Comparison of ENCODE assay signal across 1 cellular context in the genomic region with DNA sequence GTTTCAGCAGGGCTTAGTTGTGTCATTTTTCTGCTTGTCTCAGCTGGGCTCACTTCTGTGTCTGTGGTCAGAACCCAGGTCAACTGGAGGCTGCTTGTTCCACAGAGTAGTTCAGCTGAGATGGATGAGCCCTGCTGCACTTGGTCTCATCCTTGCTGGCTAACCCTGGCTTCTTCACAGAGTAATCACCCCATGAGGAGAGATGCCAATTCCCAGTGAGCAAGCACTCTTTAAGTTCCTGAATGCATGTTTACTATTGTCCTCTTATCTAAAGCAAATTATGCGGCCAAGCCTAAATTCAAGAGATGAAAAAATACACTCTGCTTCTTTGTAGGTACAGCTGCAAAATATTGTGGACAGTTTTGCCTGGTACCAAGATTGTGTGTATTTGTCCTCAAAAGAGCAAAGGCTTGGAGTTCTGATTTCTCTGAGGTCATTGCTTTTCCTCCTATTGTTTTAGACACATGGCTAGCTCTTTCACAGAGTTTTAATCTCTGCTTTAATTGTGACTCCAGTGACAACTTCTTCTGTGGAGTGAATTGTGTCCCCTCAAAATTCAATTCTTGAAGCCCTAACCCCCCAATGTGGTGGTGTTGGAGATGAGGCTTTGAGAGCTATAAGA.
TF ChIP-seq lines count a peak whose summit lies in the region.

No MANE protein-coding gene starts in this region.

TF ChIP-seq in endothelial cell of umbilical vein, 7 proteins besides CTCF, POLR2A, EP300 and RAD21 (continued from another document):
- no peak for TF ChIP-seq MYC (IDR thresholded peaks at IDR 0.05; ENCODE audit: low read depth, low read length)
- TF ChIP-seq POLR2AphosphoS5 (IDR thresholded peaks at IDR 0.05; ENCODE audit: insufficient read depth, low read depth, low read length) = no peak
- no peak for TF ChIP-seq EZH2 (IDR thresholded peaks at IDR 0.05; ENCODE audit: borderline replicate concordance, low read depth, low read length, severe bottlenecking)
- no peak for TF ChIP-seq FOS (IDR thresholded peaks at IDR 0.05; ENCODE audit: borderline replicate concordance, insufficient read depth, low read length)
- TF ChIP-seq, protein P1, sequence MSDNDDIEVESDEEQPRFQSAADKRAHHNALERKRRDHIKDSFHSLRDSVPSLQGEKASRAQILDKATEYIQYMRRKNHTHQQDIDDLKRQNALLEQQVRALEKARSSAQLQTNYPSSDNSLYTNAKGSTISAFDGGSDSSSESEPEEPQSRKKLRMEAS (IDR thresholded peaks at IDR 0.05; ENCODE audit: insufficient read depth, insufficient read length) = no peak
